Comparison of ENCODE assay signal across 21 cellular contexts in genomic region chr12:24748326-24748725, GRCh38.
"Had no signal": no experiment of that assay in that cellular context is flagged by ENCODE, and none has a peak within 500 bp of the region (broad histone marks: within the 10 kb centered on the region; RNA-seq: fewer than 3 reads in every experiment).

No MANE protein-coding gene starts in this region.

- H3K36me3 ChIP-seq: brain microvascular endothelial cell, colonic mucosa, heart left ventricle, lower lobe of right lung, prostate gland, right atrium auricular region, thyroid gland had no signal

- H3K27me3 Mint-ChIP-seq: activated B cell treated with CpG ODN at 0.5 μM for 24 hours; activated T-cell treated with anti-CD3 and anti-CD28 coated beads, Interleukin-2, amount 50 U/mL, for 24 hours; central memory CD8-positive, alpha-beta T cell had no signal

- H3K4me3 ChIP-seq: colonic mucosa, heart left ventricle, lower lobe of right lung, prostate gland, right atrium auricular region, thyroid gland had no signal

- H3K36me3 Mint-ChIP-seq: activated naive CD4-positive, alpha-beta T cell treated with anti-CD3 and anti-CD28 coated beads, Interleukin-2, amount 10 ng/mL, durations not matched to agents 7 days and 5 days; natural killer cell treated with Interleukin-12 subunit alpha and Interleukin-12 subunit beta and Interleukin-15 and Interleukin-18, amount 100 ng/mL, for 72 hours had no signal

- H3K9me3 ChIP-seq: colonic mucosa, heart left ventricle, lower lobe of right lung, prostate gland, right atrium auricular region, thyroid gland had no signal

- DNase-seq: activated B cell treated with CpG ODN at 0.5 μM for 24 hours; activated CD4-positive, alpha-beta T cell treated with anti-CD3 and anti-CD28 coated beads for 48 hours; activated CD8-positive, alpha-beta T cell treated with anti-CD3 and anti-CD28 coated beads for 36 hours; activated naive CD4-positive, alpha-beta T cell treated with anti-CD3 and anti-CD28 coated beads, Interleukin-2, amount 10 ng/mL, durations not matched to agents 7 days and 5 days; activated naive CD8-positive, alpha-beta T cell treated with anti-CD3 and anti-CD28 coated beads, Interleukin-2, amount 50 U/mL, for 24 hours; activated T-cell treated with anti-CD3 and anti-CD28 coated beads, Interleukin-2, amount 50 U/mL, for 24 hours; aorta; brain microvascular endothelial cell; colonic mucosa; foreskin melanocyte; heart left ventricle; lower lobe of right lung; stimulated activated CD4-positive, alpha-beta T cell treated with anti-CD3 and anti-CD28 coated beads, Interleukin-2, amount 100 ng/mL, for 24 hours; stimulated activated naive CD4-positive, alpha-beta T cell treated with Interleukin-2 at 50 U/mL for 16 hours; thyroid gland had no signal

- H3K4me3 Mint-ChIP-seq: activated B cell treated with CpG ODN at 0.5 μM for 24 hours; activated CD8-positive, alpha-beta T cell treated with anti-CD3 and anti-CD28 coated beads for 36 hours; activated naive CD4-positive, alpha-beta T cell treated with anti-CD3 and anti-CD28 coated beads, Interleukin-2, amount 10 ng/mL, durations not matched to agents 7 days and 5 days; activated naive CD8-positive, alpha-beta T cell treated with anti-CD3 and anti-CD28 coated beads, Interleukin-2, amount 50 U/mL, for 24 hours; activated T-cell treated with anti-CD3 and anti-CD28 coated beads, Interleukin-2, amount 50 U/mL, for 24 hours; central memory CD8-positive, alpha-beta T cell; natural killer cell treated with Interleukin-12 subunit alpha and Interleukin-12 subunit beta and Interleukin-15 and Interleukin-18, amount 100 ng/mL, for 72 hours; T-helper 2 cell treated with Interferon-gamma antibody and Interleukin-4, amounts not matched to agents 5 μg/mL and 100 μg/mL, for 36 hours had no signal

- H3K4me1 Mint-ChIP-seq: activated naive CD4-positive, alpha-beta T cell treated with anti-CD3 and anti-CD28 coated beads, Interleukin-2, amount 10 ng/mL, durations not matched to agents 7 days and 5 days; central memory CD8-positive, alpha-beta T cell had no signal

- H3K27ac ChIP-seq: brain microvascular endothelial cell, colonic mucosa, heart left ventricle, lower lobe of right lung, prostate gland, right atrium auricular region, thyroid gland had no signal

- H3K27ac Mint-ChIP-seq: activated B cell treated with CpG ODN at 0.5 μM for 24 hours; activated CD8-positive, alpha-beta T cell treated with anti-CD3 and anti-CD28 coated beads for 36 hours; activated naive CD4-positive, alpha-beta T cell treated with anti-CD3 and anti-CD28 coated beads, Interleukin-2, amount 10 ng/mL, durations not matched to agents 7 days and 5 days; activated naive CD8-positive, alpha-beta T cell treated with anti-CD3 and anti-CD28 coated beads, Interleukin-2, amount 50 U/mL, for 24 hours; activated T-cell treated with anti-CD3 and anti-CD28 coated beads, Interleukin-2, amount 50 U/mL, for 24 hours; activated T-helper 2 cell treated with anti-CD3 and anti-CD28 coated beads, Interferon-gamma antibody, Interleukin-2, Interleukin-4, amounts not matched to agents 10 μg/mL and 5 μg/mL and 100 μg/mL, durations not matched to agents 14 hours and 24 hours and 36 hours; natural killer cell treated with Interleukin-12 subunit alpha and Interleukin-12 subunit beta and Interleukin-15 and Interleukin-18, amount 100 ng/mL, for 72 hours; T-helper 2 cell treated with Interferon-gamma antibody and Interleukin-4, amounts not matched to agents 5 μg/mL and 100 μg/mL, for 36 hours had no signal

- H3K9me3 Mint-ChIP-seq: activated B cell treated with CpG ODN at 0.5 μM for 24 hours; activated CD8-positive, alpha-beta T cell treated with anti-CD3 and anti-CD28 coated beads for 36 hours; activated naive CD4-positive, alpha-beta T cell treated with anti-CD3 and anti-CD28 coated beads, Interleukin-2, amount 10 ng/mL, durations not matched to agents 7 days and 5 days; activated naive CD8-positive, alpha-beta T cell treated with anti-CD3 and anti-CD28 coated beads, Interleukin-2, amount 50 U/mL, for 24 hours; activated T-cell treated with anti-CD3 and anti-CD28 coated beads, Interleukin-2, amount 50 U/mL, for 24 hours; activated T-helper 2 cell treated with anti-CD3 and anti-CD28 coated beads, Interferon-gamma antibody, Interleukin-2, Interleukin-4, amounts not matched to agents 10 μg/mL and 5 μg/mL and 100 μg/mL, durations not matched to agents 14 hours and 24 hours and 36 hours; central memory CD8-positive, alpha-beta T cell; natural killer cell treated with Interleukin-12 subunit alpha and Interleukin-12 subunit beta and Interleukin-15 and Interleukin-18, amount 100 ng/mL, for 72 hours; T-helper 2 cell treated with Interferon-gamma antibody and Interleukin-4, amounts not matched to agents 5 μg/mL and 100 μg/mL, for 36 hours had no signal

- H3K27me3 ChIP-seq: brain microvascular endothelial cell, colonic mucosa, heart left ventricle, right atrium auricular region, thyroid gland had no signal

- H3K4me1 ChIP-seq: colonic mucosa, heart left ventricle, lower lobe of right lung, prostate gland, right atrium auricular region, thyroid gland had no signal
